In the genomic region with DNA sequence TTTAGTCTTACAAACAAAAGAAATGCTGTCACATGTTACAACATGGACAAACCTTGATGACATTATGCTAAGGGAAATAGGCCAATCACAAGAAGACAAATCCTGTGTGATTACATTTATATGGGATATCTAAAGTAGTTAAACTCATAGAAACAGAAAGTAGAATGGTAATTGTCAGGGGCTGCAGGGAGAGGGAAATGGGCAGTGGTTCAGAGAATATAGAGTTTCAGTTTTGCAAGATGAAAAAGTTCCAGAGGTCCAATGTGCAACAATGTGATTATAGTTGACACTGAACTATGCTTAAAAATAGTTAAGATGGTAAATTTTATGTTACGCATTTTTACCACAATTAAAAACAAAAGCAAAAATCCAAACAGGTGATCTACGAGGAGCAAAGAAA, we compare ENCODE assay signal across 1 cellular context.
A peak's percentile ranks its signal among the peaks of the same experiment; 100 is the strongest.
TF ChIP-seq lines count a peak whose summit lies in the region.

No MANE protein-coding gene starts in this region.

TF ChIP-seq in GM12878, 131 proteins besides CTCF, POLR2A, EP300 and RAD21 (continued from another document):
- TF ChIP-seq, protein P1, sequence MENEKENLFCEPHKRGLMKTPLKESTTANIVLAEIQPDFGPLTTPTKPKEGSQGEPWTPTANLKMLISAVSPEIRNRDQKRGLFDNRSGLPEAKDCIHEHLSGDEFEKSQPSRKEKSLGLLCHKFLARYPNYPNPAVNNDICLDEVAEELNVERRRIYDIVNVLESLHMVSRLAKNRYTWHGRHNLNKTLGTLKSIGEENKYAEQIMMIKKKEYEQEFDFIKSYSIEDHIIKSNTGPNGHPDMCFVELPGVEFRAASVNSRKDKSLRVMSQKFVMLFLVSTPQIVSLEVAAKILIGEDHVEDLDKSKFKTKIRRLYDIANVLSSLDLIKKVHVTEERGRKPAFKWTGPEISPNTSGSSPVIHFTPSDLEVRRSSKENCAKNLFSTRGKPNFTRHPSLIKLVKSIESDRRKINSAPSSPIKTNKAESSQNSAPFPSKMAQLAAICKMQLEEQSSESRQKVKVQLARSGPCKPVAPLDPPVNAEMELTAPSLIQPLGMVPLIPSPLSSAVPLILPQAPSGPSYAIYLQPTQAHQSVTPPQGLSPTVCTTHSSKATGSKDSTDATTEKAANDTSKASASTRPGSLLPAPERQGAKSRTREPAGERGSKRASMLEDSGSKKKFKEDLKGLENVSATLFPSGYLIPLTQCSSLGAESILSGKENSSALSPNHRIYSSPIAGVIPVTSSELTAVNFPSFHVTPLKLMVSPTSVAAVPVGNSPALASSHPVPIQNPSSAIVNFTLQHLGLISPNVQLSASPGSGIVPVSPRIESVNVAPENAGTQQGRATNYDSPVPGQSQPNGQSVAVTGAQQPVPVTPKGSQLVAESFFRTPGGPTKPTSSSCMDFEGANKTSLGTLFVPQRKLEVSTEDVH (IDR thresholded peaks at IDR 0.05; ENCODE audit: low read depth, partially characterized antibody): no peak
- TF ChIP-seq ATF7 (IDR thresholded peaks at IDR 0.05; ENCODE audit: low read depth): no peak
- no peak for TF ChIP-seq BCL3 (IDR thresholded peaks at IDR 0.05; ENCODE audit: borderline replicate concordance, insufficient read depth, low read depth, low read length, poor library complexity, severe bottlenecking)
- 0 out of 2 replicates have a peak, but pooled peaks have one; percentile 36 for TF ChIP-seq ZNF24 (IDR thresholded peaks at IDR 0.05)
- TF ChIP-seq, protein P2, sequence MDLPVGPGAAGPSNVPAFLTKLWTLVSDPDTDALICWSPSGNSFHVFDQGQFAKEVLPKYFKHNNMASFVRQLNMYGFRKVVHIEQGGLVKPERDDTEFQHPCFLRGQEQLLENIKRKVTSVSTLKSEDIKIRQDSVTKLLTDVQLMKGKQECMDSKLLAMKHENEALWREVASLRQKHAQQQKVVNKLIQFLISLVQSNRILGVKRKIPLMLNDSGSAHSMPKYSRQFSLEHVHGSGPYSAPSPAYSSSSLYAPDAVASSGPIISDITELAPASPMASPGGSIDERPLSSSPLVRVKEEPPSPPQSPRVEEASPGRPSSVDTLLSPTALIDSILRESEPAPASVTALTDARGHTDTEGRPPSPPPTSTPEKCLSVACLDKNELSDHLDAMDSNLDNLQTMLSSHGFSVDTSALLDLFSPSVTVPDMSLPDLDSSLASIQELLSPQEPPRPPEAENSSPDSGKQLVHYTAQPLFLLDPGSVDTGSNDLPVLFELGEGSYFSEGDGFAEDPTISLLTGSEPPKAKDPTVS (IDR thresholded peaks at IDR 0.05; ENCODE audit: low read depth, low read length): no peak
